Comparison of ENCODE assay signal across 13 cellular contexts in the genomic region with DNA sequence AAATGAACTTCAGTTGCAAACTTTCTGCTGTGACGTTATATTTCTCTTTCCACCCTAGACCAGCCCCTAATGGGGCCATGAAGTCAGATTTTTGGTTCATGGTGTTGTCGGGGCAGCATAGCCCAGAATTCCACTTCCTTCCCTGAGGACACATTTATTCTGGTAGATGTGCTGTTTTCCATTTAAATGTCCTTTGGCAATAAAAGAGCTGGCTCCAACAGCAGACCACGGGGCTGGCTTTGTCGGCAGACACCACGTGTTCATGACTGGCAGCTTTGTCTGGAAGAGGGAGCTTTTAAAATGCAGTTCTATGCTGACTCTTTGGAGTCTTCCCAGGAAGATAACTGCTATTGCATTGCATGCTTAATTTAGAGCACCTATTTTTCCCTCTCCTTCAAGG.
DNase-seq lines count a peak whose midpoint lies in the region; ATAC-seq lines count a peak whose summit lies in the region.
"Had no signal": no experiment of that assay in that cellular context is flagged by ENCODE, and none has a peak within 500 bp of the region (broad histone marks: within the 10 kb centered on the region; RNA-seq: fewer than 3 reads in every experiment).

No MANE protein-coding gene starts in this region.

- H3K27ac Mint-ChIP-seq in stimulated activated naive CD8-positive, alpha-beta T cell treated with anti-CD3 and anti-CD28 coated beads, Interleukin-15, Interleukin-2, amounts not matched to agents 100 ng/mL and 50 ng/mL, for 24 hours, result peak overlapping the region; percentile 53
- H3K27ac Mint-ChIP-seq in stimulated activated naive CD8-positive, alpha-beta T cell treated with anti-CD3 and anti-CD28 coated beads, Interleukin-15, amount 100 ng/mL, for 72 hours, result no peak overlapping the region

- peaks cover 63% of the 10 kb centered on the region for H3K4me1 Mint-ChIP-seq in stimulated activated naive CD8-positive, alpha-beta T cell treated with anti-CD3 and anti-CD28 coated beads, Interleukin-15, Interleukin-2, amounts not matched to agents 100 ng/mL and 50 ng/mL, for 24 hours (ENCODE audit: low read depth)
- H3K4me1 Mint-ChIP-seq in stimulated activated naive CD8-positive, alpha-beta T cell treated with anti-CD3 and anti-CD28 coated beads, Interleukin-15, amount 100 ng/mL, for 72 hours, result peaks cover 81% of the 10 kb centered on the region

- H3K9me3 Mint-ChIP-seq in stimulated activated naive CD8-positive, alpha-beta T cell treated with anti-CD3 and anti-CD28 coated beads, Interleukin-15, Interleukin-2, amounts not matched to agents 100 ng/mL and 50 ng/mL, for 24 hours, result no peaks in the 10 kb centered on the region
- no peaks in the 10 kb centered on the region for H3K9me3 Mint-ChIP-seq in stimulated activated naive CD8-positive, alpha-beta T cell treated with anti-CD3 and anti-CD28 coated beads, Interleukin-15, amount 100 ng/mL, for 72 hours

- no peaks in the 10 kb centered on the region for H3K27me3 Mint-ChIP-seq in stimulated activated naive CD8-positive, alpha-beta T cell treated with anti-CD3 and anti-CD28 coated beads, Interleukin-15, Interleukin-2, amounts not matched to agents 100 ng/mL and 50 ng/mL, for 24 hours
- H3K27me3 Mint-ChIP-seq in stimulated activated naive CD8-positive, alpha-beta T cell treated with anti-CD3 and anti-CD28 coated beads, Interleukin-15, amount 100 ng/mL, for 72 hours, result no peaks in the 10 kb centered on the region

- intact Hi-C loops in head of caudate nucleus (cut with DNase I), result no loop called here

- ATAC-seq in stimulated activated naive CD8-positive, alpha-beta T cell treated with anti-CD3 and anti-CD28 coated beads, Interleukin-15, amount 100 ng/mL, for 72 hours, result no peak
- ATAC-seq in GM18858 (IDR thresholded peaks at IDR 0.05; ENCODE audit: unreplicated experiment) (no peak), HG02763 (IDR thresholded peaks at IDR 0.05; ENCODE audit: unreplicated experiment) (no peak), HG03108 (IDR thresholded peaks at IDR 0.05; ENCODE audit: unreplicated experiment) (no peak)
- ATAC-seq: HCT116 had no signal

- no peaks in the 10 kb centered on the region for H3K36me3 Mint-ChIP-seq in stimulated activated naive CD8-positive, alpha-beta T cell treated with anti-CD3 and anti-CD28 coated beads, Interleukin-15, Interleukin-2, amounts not matched to agents 100 ng/mL and 50 ng/mL, for 24 hours (ENCODE audit: low read depth)

- DNase-seq in stimulated activated naive CD8-positive, alpha-beta T cell treated with anti-CD3 and anti-CD28 coated beads, Interleukin-15, amount 100 ng/mL, for 72 hours, result no peak
- DNase-seq in head of caudate nucleus, result peak; percentile 45 to 93 (median 84)
- peak in 52 of 56 donors; percentile 5 to 89 (median 74) for DNase-seq in nucleus accumbens (lab: John Stamatoyannopoulos, UW)
- no peak for DNase-seq in COR-L47 (lab: John Stamatoyannopoulos, UW)
- DNase-seq: activated CD4-positive, alpha-beta T cell treated with anti-CD3 and anti-CD28 coated beads for 48 hours; cerebellar nuclear complex; NCI-H2029 treated with DMSO at 0.1 percent for 48 hours; SHP77 had no signal

- no peak overlapping the region for H3K4me3 Mint-ChIP-seq in stimulated activated naive CD8-positive, alpha-beta T cell treated with anti-CD3 and anti-CD28 coated beads, Interleukin-15, Interleukin-2, amounts not matched to agents 100 ng/mL and 50 ng/mL, for 24 hours
- no peak overlapping the region for H3K4me3 Mint-ChIP-seq in stimulated activated naive CD8-positive, alpha-beta T cell treated with anti-CD3 and anti-CD28 coated beads, Interleukin-15, amount 100 ng/mL, for 72 hours

Comparison
In these comparisons a context has a peak if more than half of its experiments do, and no peak if none do; other contexts are left out.
1. DNase-seq: peak in head of caudate nucleus (42 of 42) and nucleus accumbens (52 of 56); none in stimulated activated naive CD8-positive, alpha-beta T cell treated with anti-CD3 and anti-CD28 coated beads, Interleukin-15, amount 100 ng/mL, for 72 hours (0 of 2) and COR-L47 (single experiment).